ENCODE assay signal across 1 cellular context in the genomic region with DNA sequence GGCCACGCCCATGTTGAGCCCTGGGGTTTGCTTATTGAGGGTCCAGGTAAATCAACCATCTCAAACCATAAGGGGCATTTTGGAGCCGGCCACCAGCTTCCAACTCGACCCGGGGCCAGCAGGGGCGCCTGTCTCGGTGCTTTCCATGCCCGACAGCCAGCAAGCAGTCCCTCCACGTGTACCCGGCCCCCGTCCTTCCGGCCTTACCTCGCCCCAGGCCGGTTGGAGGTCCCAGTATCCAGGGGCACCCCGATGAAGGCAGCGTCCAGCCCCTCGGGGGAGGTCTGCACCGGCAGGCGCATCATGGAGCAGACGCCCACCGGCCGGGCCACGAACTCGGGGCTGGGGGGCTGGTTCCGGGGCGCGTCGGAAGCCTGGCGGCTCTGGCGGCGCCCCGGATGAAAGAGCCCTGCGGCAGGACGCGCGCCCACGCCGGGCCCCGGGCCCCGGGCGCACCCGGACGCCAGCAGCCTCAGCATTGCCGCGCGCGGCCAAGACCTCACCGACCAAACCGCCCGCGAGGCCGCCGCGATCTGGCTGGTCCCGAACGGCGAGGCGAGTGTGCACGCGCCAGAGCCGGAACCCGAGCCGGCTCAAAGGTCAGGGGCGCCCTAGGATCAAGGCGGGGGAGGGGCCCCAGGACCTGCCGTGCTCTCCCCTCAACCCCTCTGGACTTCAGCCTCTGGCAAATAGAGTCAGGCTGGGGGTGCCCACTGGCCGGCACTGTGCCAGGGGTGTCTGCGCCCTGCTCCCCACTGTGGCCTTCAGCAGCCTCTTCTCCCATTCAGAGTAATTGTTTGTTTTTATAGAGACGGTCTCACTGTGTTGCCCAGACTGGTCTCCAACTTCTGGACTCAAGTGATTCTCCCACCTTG.
A peak's percentile ranks its signal among the peaks of the same experiment; 100 is the strongest.
TF ChIP-seq lines count a peak whose summit lies in the region.

A gene with protein sequence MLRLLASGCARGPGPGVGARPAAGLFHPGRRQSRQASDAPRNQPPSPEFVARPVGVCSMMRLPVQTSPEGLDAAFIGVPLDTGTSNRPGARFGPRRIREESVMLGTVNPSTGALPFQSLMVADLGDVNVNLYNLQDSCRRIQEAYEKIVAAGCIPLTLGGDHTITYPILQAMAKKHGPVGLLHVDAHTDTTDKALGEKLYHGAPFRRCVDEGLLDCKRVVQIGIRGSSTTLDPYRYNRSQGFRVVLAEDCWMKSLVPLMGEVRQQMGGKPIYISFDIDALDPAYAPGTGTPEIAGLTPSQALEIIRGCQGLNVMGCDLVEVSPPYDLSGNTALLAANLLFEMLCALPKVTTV (minus strand): TSS at position 563 of the 875 bp plus-strand sequence. CDS start 84 bp downstream, at position 479.

TF ChIP-seq in HepG2, 621 proteins besides CTCF, POLR2A, EP300 and RAD21 (continued from another document and continues in another):
- TF ChIP-seq, protein P1, sequence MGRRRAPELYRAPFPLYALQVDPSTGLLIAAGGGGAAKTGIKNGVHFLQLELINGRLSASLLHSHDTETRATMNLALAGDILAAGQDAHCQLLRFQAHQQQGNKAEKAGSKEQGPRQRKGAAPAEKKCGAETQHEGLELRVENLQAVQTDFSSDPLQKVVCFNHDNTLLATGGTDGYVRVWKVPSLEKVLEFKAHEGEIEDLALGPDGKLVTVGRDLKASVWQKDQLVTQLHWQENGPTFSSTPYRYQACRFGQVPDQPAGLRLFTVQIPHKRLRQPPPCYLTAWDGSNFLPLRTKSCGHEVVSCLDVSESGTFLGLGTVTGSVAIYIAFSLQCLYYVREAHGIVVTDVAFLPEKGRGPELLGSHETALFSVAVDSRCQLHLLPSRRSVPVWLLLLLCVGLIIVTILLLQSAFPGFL (CRISPR knock-in tag; IDR thresholded peaks at IDR 0.05), result peak; percentile 85; the same call in 1 of the 2 replicates
- no peak; the same call in 1 of the 2 replicates for TF ChIP-seq POLR2AphosphoS2 (IDR thresholded peaks at IDR 0.05; ENCODE audit: low read depth, low read length)
- peak; percentile 66 for TF ChIP-seq HOXD1 (CRISPR knock-in tag; IDR thresholded peaks at IDR 0.05)
- peak; percentile 94 for TF ChIP-seq SAP130 (CRISPR knock-in tag; IDR thresholded peaks at IDR 0.05; ENCODE audit: low read depth)
- TF ChIP-seq SMAD9 (CRISPR knock-in tag; IDR thresholded peaks at IDR 0.05), result no peak
- peak; percentile 32 for TF ChIP-seq HNRNPK (IDR thresholded peaks at IDR 0.05; ENCODE audit: low read depth, low read length, poor library complexity, severe bottlenecking)
- 0 out of 2 replicates have a peak, but pooled peaks have one; percentile 64 for TF ChIP-seq NR2F2 (IDR thresholded peaks at IDR 0.05; ENCODE audit: borderline replicate concordance, low read depth)
- TF ChIP-seq ZNF674 (CRISPR knock-in tag; IDR thresholded peaks at IDR 0.05; ENCODE audit: low read depth), result 0 out of 2 replicates have a peak, but pooled peaks have one; percentile 20
- no peak for TF ChIP-seq ZNF569 (CRISPR knock-in tag; IDR thresholded peaks at IDR 0.05; ENCODE audit: borderline replicate concordance)
- TF ChIP-seq TOE1 (CRISPR knock-in tag; IDR thresholded peaks at IDR 0.05), result peak; percentile 57; the same call in 1 of the 2 replicates
- peak; percentile 92 for TF ChIP-seq MED13 (CRISPR knock-in tag; IDR thresholded peaks at IDR 0.05)
- no peak for TF ChIP-seq HHEX (CRISPR knock-in tag; IDR thresholded peaks at IDR 0.05)
- TF ChIP-seq ZNF772 (CRISPR knock-in tag; IDR thresholded peaks at IDR 0.05), result peak; percentile 96
- peak; percentile 46 for TF ChIP-seq PHF8 (CRISPR knock-in tag; IDR thresholded peaks at IDR 0.05)
- TF ChIP-seq GATA4 (IDR thresholded peaks at IDR 0.05; ENCODE audit: borderline replicate concordance, low read depth), result peak; percentile 71; the same call in 1 of the 2 replicates
- TF ChIP-seq NAIF1 (CRISPR knock-in tag; IDR thresholded peaks at IDR 0.05; ENCODE audit: borderline replicate concordance), result peak; percentile 80; the same call in 1 of the 2 replicates
- no peak for TF ChIP-seq NONO (IDR thresholded peaks at IDR 0.05)
- TF ChIP-seq NONO (CRISPR knock-in tag; conservative IDR thresholded peaks at IDR 0.05), result peak; percentile 88; the same call in 1 of the 2 replicates
- peak; percentile 84; the same call in 1 of the 2 replicates for TF ChIP-seq KDM4B (CRISPR knock-in tag; IDR thresholded peaks at IDR 0.05)
- TF ChIP-seq, protein P2, sequence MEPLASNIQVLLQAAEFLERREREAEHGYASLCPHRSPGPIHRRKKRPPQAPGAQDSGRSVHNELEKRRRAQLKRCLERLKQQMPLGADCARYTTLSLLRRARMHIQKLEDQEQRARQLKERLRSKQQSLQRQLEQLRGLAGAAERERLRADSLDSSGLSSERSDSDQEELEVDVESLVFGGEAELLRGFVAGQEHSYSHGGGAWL (CRISPR knock-in tag; IDR thresholded peaks at IDR 0.05), result peak; percentile 95
- TF ChIP-seq DRAP1 (CRISPR knock-in tag; IDR thresholded peaks at IDR 0.05), result peak; percentile 78
- TF ChIP-seq DMTF1 (CRISPR knock-in tag; IDR thresholded peaks at IDR 0.05), result 0 out of 2 replicates have a peak, but pooled peaks have one; percentile 53
- TF ChIP-seq, protein P3, sequence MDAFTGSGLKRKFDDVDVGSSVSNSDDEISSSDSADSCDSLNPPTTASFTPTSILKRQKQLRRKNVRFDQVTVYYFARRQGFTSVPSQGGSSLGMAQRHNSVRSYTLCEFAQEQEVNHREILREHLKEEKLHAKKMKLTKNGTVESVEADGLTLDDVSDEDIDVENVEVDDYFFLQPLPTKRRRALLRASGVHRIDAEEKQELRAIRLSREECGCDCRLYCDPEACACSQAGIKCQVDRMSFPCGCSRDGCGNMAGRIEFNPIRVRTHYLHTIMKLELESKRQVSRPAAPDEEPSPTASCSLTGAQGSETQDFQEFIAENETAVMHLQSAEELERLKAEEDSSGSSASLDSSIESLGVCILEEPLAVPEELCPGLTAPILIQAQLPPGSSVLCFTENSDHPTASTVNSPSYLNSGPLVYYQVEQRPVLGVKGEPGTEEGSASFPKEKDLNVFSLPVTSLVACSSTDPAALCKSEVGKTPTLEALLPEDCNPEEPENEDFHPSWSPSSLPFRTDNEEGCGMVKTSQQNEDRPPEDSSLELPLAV (CRISPR knock-in tag; conservative IDR thresholded peaks at IDR 0.05; ENCODE audit: low read depth), result no peak
- TF ChIP-seq, protein P4, sequence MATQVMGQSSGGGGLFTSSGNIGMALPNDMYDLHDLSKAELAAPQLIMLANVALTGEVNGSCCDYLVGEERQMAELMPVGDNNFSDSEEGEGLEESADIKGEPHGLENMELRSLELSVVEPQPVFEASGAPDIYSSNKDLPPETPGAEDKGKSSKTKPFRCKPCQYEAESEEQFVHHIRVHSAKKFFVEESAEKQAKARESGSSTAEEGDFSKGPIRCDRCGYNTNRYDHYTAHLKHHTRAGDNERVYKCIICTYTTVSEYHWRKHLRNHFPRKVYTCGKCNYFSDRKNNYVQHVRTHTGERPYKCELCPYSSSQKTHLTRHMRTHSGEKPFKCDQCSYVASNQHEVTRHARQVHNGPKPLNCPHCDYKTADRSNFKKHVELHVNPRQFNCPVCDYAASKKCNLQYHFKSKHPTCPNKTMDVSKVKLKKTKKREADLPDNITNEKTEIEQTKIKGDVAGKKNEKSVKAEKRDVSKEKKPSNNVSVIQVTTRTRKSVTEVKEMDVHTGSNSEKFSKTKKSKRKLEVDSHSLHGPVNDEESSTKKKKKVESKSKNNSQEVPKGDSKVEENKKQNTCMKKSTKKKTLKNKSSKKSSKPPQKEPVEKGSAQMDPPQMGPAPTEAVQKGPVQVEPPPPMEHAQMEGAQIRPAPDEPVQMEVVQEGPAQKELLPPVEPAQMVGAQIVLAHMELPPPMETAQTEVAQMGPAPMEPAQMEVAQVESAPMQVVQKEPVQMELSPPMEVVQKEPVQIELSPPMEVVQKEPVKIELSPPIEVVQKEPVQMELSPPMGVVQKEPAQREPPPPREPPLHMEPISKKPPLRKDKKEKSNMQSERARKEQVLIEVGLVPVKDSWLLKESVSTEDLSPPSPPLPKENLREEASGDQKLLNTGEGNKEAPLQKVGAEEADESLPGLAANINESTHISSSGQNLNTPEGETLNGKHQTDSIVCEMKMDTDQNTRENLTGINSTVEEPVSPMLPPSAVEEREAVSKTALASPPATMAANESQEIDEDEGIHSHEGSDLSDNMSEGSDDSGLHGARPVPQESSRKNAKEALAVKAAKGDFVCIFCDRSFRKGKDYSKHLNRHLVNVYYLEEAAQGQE (IDR thresholded peaks at IDR 0.05; ENCODE audit: borderline replicate concordance in 1 of 2, low read depth in 1 of 2, low read length in 2 of 2), result peak in 1 of 2 experiments; percentile 46; a peak in 1 of 4 replicates
- TF ChIP-seq FUBP1 (CRISPR knock-in tag; IDR thresholded peaks at IDR 0.05; ENCODE audit: borderline replicate concordance), result no peak
- TF ChIP-seq PITX1 (CRISPR knock-in tag; IDR thresholded peaks at IDR 0.05), result peak; percentile 94
- TF ChIP-seq SPEN (CRISPR knock-in tag; IDR thresholded peaks at IDR 0.05; ENCODE audit: low read depth), result peak; percentile 92; the same call in 1 of the 2 replicates
- TF ChIP-seq SNAI1 (CRISPR knock-in tag; IDR thresholded peaks at IDR 0.05; ENCODE audit: borderline replicate concordance), result no peak
- TF ChIP-seq, protein P5, sequence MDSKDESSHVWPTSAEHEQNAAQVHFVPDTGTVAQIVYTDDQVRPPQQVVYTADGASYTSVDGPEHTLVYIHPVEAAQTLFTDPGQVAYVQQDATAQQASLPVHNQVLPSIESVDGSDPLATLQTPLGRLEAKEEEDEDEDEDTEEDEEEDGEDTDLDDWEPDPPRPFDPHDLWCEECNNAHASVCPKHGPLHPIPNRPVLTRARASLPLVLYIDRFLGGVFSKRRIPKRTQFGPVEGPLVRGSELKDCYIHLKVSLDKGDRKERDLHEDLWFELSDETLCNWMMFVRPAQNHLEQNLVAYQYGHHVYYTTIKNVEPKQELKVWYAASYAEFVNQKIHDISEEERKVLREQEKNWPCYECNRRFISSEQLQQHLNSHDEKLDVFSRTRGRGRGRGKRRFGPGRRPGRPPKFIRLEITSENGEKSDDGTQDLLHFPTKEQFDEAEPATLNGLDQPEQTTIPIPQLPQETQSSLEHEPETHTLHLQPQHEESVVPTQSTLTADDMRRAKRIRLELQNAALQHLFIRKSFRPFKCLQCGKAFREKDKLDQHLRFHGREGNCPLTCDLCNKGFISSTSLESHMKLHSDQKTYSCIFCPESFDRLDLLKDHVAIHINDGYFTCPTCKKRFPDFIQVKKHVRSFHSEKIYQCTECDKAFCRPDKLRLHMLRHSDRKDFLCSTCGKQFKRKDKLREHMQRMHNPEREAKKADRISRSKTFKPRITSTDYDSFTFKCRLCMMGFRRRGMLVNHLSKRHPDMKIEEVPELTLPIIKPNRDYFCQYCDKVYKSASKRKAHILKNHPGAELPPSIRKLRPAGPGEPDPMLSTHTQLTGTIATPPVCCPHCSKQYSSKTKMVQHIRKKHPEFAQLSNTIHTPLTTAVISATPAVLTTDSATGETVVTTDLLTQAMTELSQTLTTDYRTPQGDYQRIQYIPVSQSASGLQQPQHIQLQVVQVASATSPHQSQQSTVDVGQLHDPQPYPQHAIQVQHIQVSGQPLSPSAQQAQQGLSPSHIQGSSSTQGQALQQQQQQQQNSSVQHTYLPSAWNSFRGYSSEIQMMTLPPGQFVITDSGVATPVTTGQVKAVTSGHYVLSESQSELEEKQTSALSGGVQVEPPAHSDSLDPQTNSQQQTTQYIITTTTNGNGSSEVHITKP (CRISPR knock-in tag; IDR thresholded peaks at IDR 0.05; ENCODE audit: low read depth), result peak; percentile 84; the same call in 1 of the 2 replicates
- peak; percentile 38 for TF ChIP-seq HNRNPLL (IDR thresholded peaks at IDR 0.05; ENCODE audit: low read depth, low read length, poor library complexity, severe bottlenecking)
- peak; percentile 94 for TF ChIP-seq ZNF883 (CRISPR knock-in tag; IDR thresholded peaks at IDR 0.05; ENCODE audit: not compliant biosample characterization)
- TF ChIP-seq RBAK (CRISPR knock-in tag; IDR thresholded peaks at IDR 0.05), result no peak
- TF ChIP-seq THAP11 (CRISPR knock-in tag; IDR thresholded peaks at IDR 0.05), result peak; percentile 73
- peak; percentile 95 for TF ChIP-seq BRF2 (CRISPR knock-in tag; IDR thresholded peaks at IDR 0.05)
- TF ChIP-seq MIXL1 (CRISPR knock-in tag; IDR thresholded peaks at IDR 0.05), result peak; percentile 64; the same call in 1 of the 2 replicates
